11 cellular contexts compared by ENCODE assay signal in genomic region chr14:61811882-61812346, GRCh38. TPM values are rescaled to one million over a fixed set of nuclear protein-coding genes. Genes with fewer than 3 reads are reported as not detected.
DNase-seq lines count a peak whose midpoint lies in the region; ATAC-seq, FAIRE-seq and TF ChIP-seq lines count a peak whose summit lies in the region.
"Had no signal": no experiment of that assay in that cellular context is flagged by ENCODE, and none has a peak within 500 bp of the region (broad histone marks: within the 10 kb centered on the region; RNA-seq: fewer than 3 reads in every experiment).

No MANE protein-coding gene starts in this region.

- peak overlapping the region; percentile 27 to 90 (median 83) for H3K4me3 Mint-ChIP-seq in naive B cell

- no peak for FAIRE-seq in GM19239 (lab: Jason Lieb, UNC)

- intact Hi-C loops in A673 (cut with micrococcal nuclease; ENCODE audit: unreplicated experiment) = no loop called here

- POLR2A ChIA-PET in A673 (lab: Charles Lee; ENCODE audit: low non-redundant PET) = no interaction called here

- peaks cover 49% of the 10 kb centered on the region for H3K27me3 ChIP-seq in A673 (replicated peaks; ENCODE audit: insufficient read depth, low read depth, low read length, poor library complexity)
- peaks cover 34% of the 10 kb centered on the region for H3K27me3 ChIP-seq in GM23248 (replicated peaks; ENCODE audit: insufficient read depth)
- no peaks in the 10 kb centered on the region for H3K27me3 ChIP-seq in brain microvascular endothelial cell (replicated peaks)
- no peaks in the 10 kb centered on the region for H3K27me3 ChIP-seq in SJCRH30

- DNase-seq in A673 (ENCODE audit: low spot score) (no peak), GM23248 (no peak), brain microvascular endothelial cell (no peak), naive B cell (no peak), SJCRH30 (no peak), NCI-H187 (lab: John Stamatoyannopoulos, UW) (no peak), GM19239 (ENCODE audit: insufficient read length, low spot score) (no peak)
- DNase-seq: DMS153; left colon; stimulated activated CD4-positive, alpha-beta T cell treated with anti-CD3 and anti-CD28 coated beads, Interleukin-12 subunit alpha, Interleukin-12 subunit beta, amount 100 ng/mL, for 4 hours had no signal

- TF ChIP-seq CTCF in A673 (conservative IDR thresholded peaks at IDR 0.05; ENCODE audit: low read depth, low read length) (no peak), brain microvascular endothelial cell (IDR thresholded peaks at IDR 0.05; ENCODE audit: low read depth, low read length, missing control alignments) (no peak)

- H3K4me2 ChIP-seq in GM23248 (ENCODE audit: unreplicated experiment) = peak overlapping the region; percentile 20

- H2AFZ ChIP-seq in GM23248 = no peak overlapping the region

- peak overlapping the region; percentile 51 for H3K4me3 ChIP-seq in A673 (ENCODE audit: low read depth, low read length, poor library complexity, severe bottlenecking)
- no peak overlapping the region for H3K4me3 ChIP-seq in GM23248
- H3K4me3 ChIP-seq in brain microvascular endothelial cell (ENCODE audit: low read depth, low read length) = peak overlapping the region; percentile 64
- H3K4me3 ChIP-seq in SJCRH30 = no peak overlapping the region

- peaks cover 50 to 58% (median 51%) of the 10 kb centered on the region in 3 donors for H3K27me3 Mint-ChIP-seq in naive B cell

- H3K9me3 Mint-ChIP-seq in naive B cell = no peaks in the 10 kb centered on the region

- H3K4me1 ChIP-seq in A673 (ENCODE audit: insufficient read depth, low read length, poor library complexity, severe bottlenecking) (no peaks in the 10 kb centered on the region), GM23248 (ENCODE audit: insufficient read depth) (no peaks in the 10 kb centered on the region), SJCRH30 (no peaks in the 10 kb centered on the region)

- H3F3A ChIP-seq in GM23248 (ENCODE audit: insufficient read depth) = no peaks in the 10 kb centered on the region

- H3K4me1 Mint-ChIP-seq in naive B cell = peaks cover 6 to 14% (median 12%) of the 10 kb centered on the region in 3 donors

- in situ Hi-C loops in GM23248 (cut with MboI) (no loop called here), brain microvascular endothelial cell (cut with HindIII; ENCODE audit: low pct_ligation_motif_present, low sequenced_read_pairs) (no loop called here)

- H3K9me3 ChIP-seq in A673 (ENCODE audit: low read depth, low read length, poor library complexity, severe bottlenecking) (no peaks in the 10 kb centered on the region), GM23248 (ENCODE audit: low read depth) (no peaks in the 10 kb centered on the region), SJCRH30 (replicated peaks) (no peaks in the 10 kb centered on the region)

- BruUV-seq in A673 (replicated peaks; lab: Mats Ljungman, UMichigan) = no TSS peak

- no peaks in the 10 kb centered on the region for H4K20me1 ChIP-seq in GM23248 (ENCODE audit: insufficient read depth)

- no peak for ATAC-seq in naive B cell (ENCODE audit: low read depth in 2 of 2)
- ATAC-seq in HG03565 (IDR thresholded peaks at IDR 0.05; ENCODE audit: unreplicated experiment) = no peak
- ATAC-seq: left colon had no signal

- H3K27ac ChIP-seq in A673 (ENCODE audit: low read depth, low read length, poor library complexity, severe bottlenecking) (no peak overlapping the region), GM23248 (no peak overlapping the region), brain microvascular endothelial cell (no peak overlapping the region), SJCRH30 (no peak overlapping the region)

- H3K9ac ChIP-seq in GM23248 = no peak overlapping the region

- CTCF ChIA-PET in A673 (lab: Charles Lee) = no interaction called here

- H3K36me3 Mint-ChIP-seq in naive B cell = peaks cover 0 to 9% of the 10 kb centered on the region in 2 donors

- H3K79me2 ChIP-seq in GM23248 (ENCODE audit: insufficient read depth) = no peaks in the 10 kb centered on the region

- H3K27ac Mint-ChIP-seq in naive B cell = peak overlapping the region in 2 of 6 donors; percentile 43 to 80

- H3K9me2 ChIP-seq in GM23248 (ENCODE audit: insufficient read depth) = no peaks in the 10 kb centered on the region

- H3K36me3 ChIP-seq in A673 (ENCODE audit: insufficient read depth, low read length, poor library complexity, severe bottlenecking) (no peaks in the 10 kb centered on the region), GM23248 (ENCODE audit: low read depth) (no peaks in the 10 kb centered on the region), brain microvascular endothelial cell (replicated peaks) (no peaks in the 10 kb centered on the region), SJCRH30 (no peaks in the 10 kb centered on the region)

- WGBS in GM23248 (ENCODE audit: low coverage in 1 of 2, low lambda C conversion rate in 2 of 2, missing lambda C conversion rate in 2 of 2), 2 experiments = 70 to 71% methylated on average over 15 of the region's 15 CpGs

RNA-seq across cellular contexts. Expression of gene SYT16, which starts 0.6 kb away (rescaled TPM):
- total RNA-seq in A673 (2021) = 0.31 and 0.67 TPM in 2 replicates
- 0.32 and 0.51 TPM in 2 replicates for total RNA-seq in GM23248 (2014; rRNA removed; shearing (Covaris generic))
- polyA plus RNA-seq in GM23248 (2016; fragmentation: Nextera tagmentation; extraction: Ambion mirVana) = 0.21 and 0.30 TPM in 2 replicates
- under 1 TPM in 1 of 6 donors, not detected in 5; 0.15 TPM for polyA plus RNA-seq in naive B cell (ENCODE audit: low read depth in 6 of 6)
- total RNA-seq in SJCRH30 (2014; rRNA removed; shearing (Covaris generic)) = not detected in 2 replicates
- total RNA-seq: left colon had no signal

RNA-seq across cellular contexts. Expression of gene SNAPC1, which starts 49.7 kb away (rescaled TPM):
- 11.9 and 13.8 TPM in 2 replicates for total RNA-seq in A673 (2021)
- total RNA-seq in GM23248 (2014; rRNA removed; shearing (Covaris generic)) = 32.1 and 35.9 TPM in 2 replicates
- polyA plus RNA-seq in GM23248 (2016; fragmentation: Nextera tagmentation; extraction: Ambion mirVana) = 41.0 and 41.6 TPM in 2 replicates
- polyA plus RNA-seq in naive B cell (ENCODE audit: low read depth in 6 of 6) = 1 to 10 TPM; 5.2 to 7.2 (median 6.4) TPM
- total RNA-seq in SJCRH30 (2014; rRNA removed; shearing (Covaris generic)) = 7.0 and 8.8 TPM in 2 replicates

Comparison
In these comparisons a context has a peak if more than half of its experiments do, and no peak if none do; other contexts are left out.
1. H3K4me3 ChIP-seq: peak in A673 (single experiment) and brain microvascular endothelial cell (single experiment); none in GM23248 (single experiment) and SJCRH30 (single experiment).